ENCODE assay signal across 2 cellular contexts in genomic region chr3:123148772-123149171, GRCh38.
TF ChIP-seq lines count a peak whose summit lies in the region.

No MANE protein-coding gene starts in this region.

TF ChIP-seq in GM23338, 12 proteins besides CTCF, POLR2A, EP300 and RAD21:
- TF ChIP-seq EZH2phosphoT487 (IDR thresholded peaks at IDR 0.05; ENCODE audit: unreplicated experiment) (no peak), EZH2 (IDR thresholded peaks at IDR 0.05; ENCODE audit: low read depth, unreplicated experiment) (no peak), ZNF331 (CRISPR knock-in tag; IDR thresholded peaks at IDR 0.05; ENCODE audit: low read depth) (no peak), NANOG (IDR thresholded peaks at IDR 0.05; ENCODE audit: borderline replicate concordance) (no peak), POLR2AphosphoS5 (IDR thresholded peaks at IDR 0.05; ENCODE audit: low read depth) (no peak), STAT1 (IDR thresholded peaks at IDR 0.05; ENCODE audit: unreplicated experiment) (no peak), ETS1 (IDR thresholded peaks at IDR 0.05) (no peak), CREB1 (CRISPR knock-in tag; IDR thresholded peaks at IDR 0.05; ENCODE audit: low read depth) (no peak), ZNF462 (CRISPR knock-in tag; IDR thresholded peaks at IDR 0.05) (no peak)
TF ChIP-seq in GM23338: peak in this region for 0.

TF ChIP-seq in GM12878, 131 proteins besides CTCF, POLR2A, EP300 and RAD21:
- no peak for TF ChIP-seq FOXM1 (IDR thresholded peaks at IDR 0.05; ENCODE audit: low read depth, low read length)
